ENCODE assay signal across 17 cellular contexts in the genomic region with DNA sequence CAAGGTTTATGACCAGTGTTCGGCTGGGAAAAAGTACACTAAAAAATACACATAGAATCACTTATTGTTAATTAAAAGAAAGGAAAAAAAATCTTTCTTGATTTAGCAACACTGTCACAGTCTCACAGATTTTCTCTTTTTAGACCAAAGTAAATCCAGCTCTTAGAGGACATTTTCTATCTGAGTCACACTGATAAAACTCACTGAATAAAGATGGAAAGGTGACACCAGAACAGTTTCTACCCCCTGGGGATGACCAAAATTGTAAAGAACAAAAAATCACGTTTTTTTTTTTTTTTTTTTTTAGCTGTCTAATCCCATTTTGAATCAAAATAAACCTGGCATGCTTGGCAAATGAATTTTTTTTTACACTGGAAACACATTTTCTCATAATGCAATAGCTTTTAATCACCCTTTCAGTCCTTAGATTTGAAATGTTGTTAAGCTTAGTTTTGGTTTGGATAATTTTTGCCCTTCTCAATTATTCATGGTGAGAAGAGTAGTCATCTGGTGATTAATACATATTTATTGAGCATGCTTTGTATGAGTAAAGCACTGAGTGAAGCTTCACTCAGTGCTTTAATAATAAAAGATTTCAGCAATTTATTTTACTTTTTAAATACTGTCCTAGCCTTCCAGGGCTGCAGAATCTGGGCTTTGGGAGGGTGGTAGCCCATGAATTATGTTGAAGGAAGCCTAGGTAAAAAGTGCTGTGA.
"Had no signal": no experiment of that assay in that cellular context is flagged by ENCODE, and none has a peak within 500 bp of the region (broad histone marks: within the 10 kb centered on the region; RNA-seq: fewer than 3 reads in every experiment).

No MANE protein-coding gene starts in this region.

- H3K4me1 Mint-ChIP-seq: activated CD4-positive, alpha-beta T cell treated with anti-CD3 and anti-CD28 coated beads for 36 hours; activated naive CD8-positive, alpha-beta T cell treated with anti-CD3 and anti-CD28 coated beads, Interleukin-2, amount 50 U/mL, for 24 hours; central memory CD8-positive, alpha-beta T cell; T-cell had no signal

- H3K27ac Mint-ChIP-seq: activated CD4-positive, alpha-beta T cell treated with anti-CD3 and anti-CD28 coated beads for 36 hours; activated CD8-positive, alpha-beta T cell treated with anti-CD3 and anti-CD28 coated beads, Interleukin-2, amount 10 ng/mL, durations not matched to agents 7 days and 5 days; activated naive CD8-positive, alpha-beta T cell treated with anti-CD3 and anti-CD28 coated beads, Interleukin-2, amount 50 U/mL, for 24 hours; natural killer cell treated with Interleukin-12 subunit alpha and Interleukin-12 subunit beta and Interleukin-15 and Interleukin-18, amount 100 ng/mL, for 72 hours; stimulated activated naive CD8-positive, alpha-beta T cell treated with anti-CD3 and anti-CD28 coated beads, Interleukin-15, Interleukin-2, amounts not matched to agents 100 ng/mL and 50 ng/mL, for 24 hours; T-cell had no signal

- H3K4me3 Mint-ChIP-seq: activated CD4-positive, alpha-beta T cell treated with anti-CD3 and anti-CD28 coated beads for 36 hours; activated CD8-positive, alpha-beta T cell treated with anti-CD3 and anti-CD28 coated beads, Interleukin-2, amount 10 ng/mL, durations not matched to agents 7 days and 5 days; activated naive CD8-positive, alpha-beta T cell treated with anti-CD3 and anti-CD28 coated beads, Interleukin-2, amount 50 U/mL, for 24 hours; central memory CD8-positive, alpha-beta T cell; natural killer cell treated with Interleukin-12 subunit alpha and Interleukin-12 subunit beta and Interleukin-15 and Interleukin-18, amount 100 ng/mL, for 72 hours; stimulated activated naive CD8-positive, alpha-beta T cell treated with anti-CD3 and anti-CD28 coated beads, Interleukin-15, Interleukin-2, amounts not matched to agents 100 ng/mL and 50 ng/mL, for 24 hours; T-cell had no signal

- H3K27ac ChIP-seq: sigmoid colon, testis, VCaP had no signal

- H3K4me3 ChIP-seq: sigmoid colon, testis had no signal

- H3K9me3 ChIP-seq: sigmoid colon, testis had no signal

- DNase-seq: activated CD4-positive, alpha-beta T cell treated with anti-CD3 and anti-CD28 coated beads for 36 hours; activated CD8-positive, alpha-beta memory T cell treated with anti-CD3 and anti-CD28 coated beads, Interleukin-2, amount 50 U/mL, for 48 hours; activated CD8-positive, alpha-beta T cell treated with anti-CD3 and anti-CD28 coated beads, Interleukin-2, amount 10 ng/mL, durations not matched to agents 7 days and 5 days; activated naive CD4-positive, alpha-beta T cell treated with Interleukin-2 at 50 U/mL for 16 hours; activated naive CD8-positive, alpha-beta T cell treated with anti-CD3 and anti-CD28 coated beads, Interleukin-2, amount 50 U/mL, for 24 hours; dermis blood vessel endothelial cell; head of caudate nucleus; occipital lobe; sigmoid colon; stimulated activated CD4-positive, alpha-beta T cell treated with anti-CD3 and anti-CD28 coated beads, Interleukin-4, amount 100 ng/mL, for 24 hours; T-cell; testis had no signal

- ATAC-seq: activated CD4-positive, alpha-beta T cell treated with anti-CD3 and anti-CD28 coated beads for 36 hours; activated CD8-positive, alpha-beta T cell treated with anti-CD3 and anti-CD28 coated beads, Interleukin-2, amount 10 ng/mL, durations not matched to agents 7 days and 5 days; activated naive CD8-positive, alpha-beta T cell treated with anti-CD3 and anti-CD28 coated beads, Interleukin-2, amount 50 U/mL, for 24 hours; left lobe of liver; natural killer cell treated with Interleukin-12 subunit alpha and Interleukin-12 subunit beta and Interleukin-15 and Interleukin-18, amount 100 ng/mL, for 72 hours; T-cell had no signal

- H3K4me1 ChIP-seq: sigmoid colon, testis had no signal

- H3K27me3 Mint-ChIP-seq: activated naive CD8-positive, alpha-beta T cell treated with anti-CD3 and anti-CD28 coated beads, Interleukin-2, amount 50 U/mL, for 24 hours; central memory CD8-positive, alpha-beta T cell; natural killer cell treated with Interleukin-12 subunit alpha and Interleukin-12 subunit beta and Interleukin-15 and Interleukin-18, amount 100 ng/mL, for 72 hours; stimulated activated naive CD8-positive, alpha-beta T cell treated with anti-CD3 and anti-CD28 coated beads, Interleukin-15, Interleukin-2, amounts not matched to agents 100 ng/mL and 50 ng/mL, for 24 hours; T-cell had no signal

- H3K9me3 Mint-ChIP-seq: T-cell had no signal

- H3K36me3 Mint-ChIP-seq: natural killer cell treated with Interleukin-12 subunit alpha and Interleukin-12 subunit beta and Interleukin-15 and Interleukin-18, amount 100 ng/mL, for 72 hours; T-cell had no signal

- H3K27me3 ChIP-seq: sigmoid colon, testis had no signal

- H3K36me3 ChIP-seq: sigmoid colon had no signal
